ENCODE assay signal across 13 cellular contexts in genomic region chr19:23991170-23991569, GRCh38.
DNase-seq lines count a peak whose midpoint lies in the region; ATAC-seq, FAIRE-seq and TF ChIP-seq lines count a peak whose summit lies in the region.
"Had no signal": no experiment of that assay in that cellular context is flagged by ENCODE, and none has a peak within 500 bp of the region (broad histone marks: within the 10 kb centered on the region; RNA-seq: fewer than 3 reads in every experiment).

No MANE protein-coding gene starts in this region.

- no peak overlapping the region for H3K4me3 ChIP-seq in A549
- H3K4me3 ChIP-seq: GM12878 had no signal

- 30% methylated on average over 1 of the region's 1 CpG for WGBS in A549 (ENCODE audit: missing lambda C conversion rate)

- no peak for FAIRE-seq in A549 (lab: Jason Lieb, UNC)
- FAIRE-seq: GM12878 had no signal

- H3K9me3 ChIP-seq in A549: peaks cover 34% of the 10 kb centered on the region; the same call in 2 of the 3 replicates

- no peak for TF ChIP-seq CTCF in A549 (IDR thresholded peaks at IDR 0.05)
- TF ChIP-seq CTCF in endothelial cell (IDR thresholded peaks at IDR 0.05; ENCODE audit: unreplicated experiment): no peak

- TF ChIP-seq POLR2A in A549 (IDR thresholded peaks at IDR 0.05; ENCODE audit: low read length): no peak

- H3K36me3 Mint-ChIP-seq in endothelial cell (ENCODE audit: low read depth, unreplicated experiment): no peaks in the 10 kb centered on the region
- H3K36me3 Mint-ChIP-seq: memory B cell had no signal

- H3K4me2 ChIP-seq in A549: no peak overlapping the region

- no peak for TF ChIP-seq EP300 in A549 (IDR thresholded peaks at IDR 0.05)

- no peak for ATAC-seq in A549
- ATAC-seq in HG03378 (IDR thresholded peaks at IDR 0.05; ENCODE audit: unreplicated experiment): no peak
- ATAC-seq: activated T-cell treated with anti-CD3 and anti-CD28 coated beads, Interleukin-2, amount 50 U/mL, for 4 hours; GM12878 had no signal

- no peaks in the 10 kb centered on the region for H3K4me1 ChIP-seq in A549

- H3K4me3 Mint-ChIP-seq in endothelial cell (ENCODE audit: unreplicated experiment): no peak overlapping the region
- H3K4me3 Mint-ChIP-seq: activated T-cell treated with anti-CD3 and anti-CD28 coated beads, Interleukin-2, amount 50 U/mL, for 4 hours; memory B cell had no signal

- H3K27ac ChIP-seq in A549 (no peak overlapping the region), epithelial cell of prostate (no peak overlapping the region)
- H3K27ac ChIP-seq: C4-2B had no signal

- H3K9me3 Mint-ChIP-seq in endothelial cell (ENCODE audit: unreplicated experiment): peaks cover 8% of the 10 kb centered on the region

- CTCF ChIA-PET in A549 (lab: Yijun Ruan, JAX): no interaction called here

- H3K27ac Mint-ChIP-seq in endothelial cell (ENCODE audit: unreplicated experiment): no peak overlapping the region
- H3K27ac Mint-ChIP-seq: memory B cell had no signal

- H3K4me1 Mint-ChIP-seq in endothelial cell (ENCODE audit: unreplicated experiment): no peaks in the 10 kb centered on the region

- POLR2A ChIA-PET in A549 (lab: Yijun Ruan, JAX): no interaction called here

- DNase-seq in A549 (ENCODE audit: low read depth in 1 of 2, low spot score in 1 of 2) (peak in 1 of 2 experiments; percentile 12), HT-29 (ENCODE audit: low spot score) (peak; percentile 46), NCI-H748 treated with DMSO at 0.1 percent for 48 hours (lab: John Stamatoyannopoulos, UW) (peak; percentile 95), epithelial cell of prostate (ENCODE audit: low read depth, low spot score) (peak; percentile 92), endothelial cell (ENCODE audit: low spot score) (no peak), middle frontal gyrus (ENCODE audit: extremely low spot score, low spot score) (no peak), cortex of kidney (lab: John Stamatoyannopoulos, UW) (no peak)
- DNase-seq: activated T-cell treated with anti-CD3 and anti-CD28 coated beads, Interleukin-2, amount 50 U/mL, for 4 hours; cerebellar nuclear complex had no signal

- TF ChIP-seq RAD21 in A549 (conservative IDR thresholded peaks at IDR 0.05 in 1 of 2, IDR thresholded peaks at IDR 0.05 in 1 of 2): no peak

- no peaks in the 10 kb centered on the region for H3K27me3 Mint-ChIP-seq in endothelial cell (ENCODE audit: unreplicated experiment)
- H3K27me3 Mint-ChIP-seq: memory B cell had no signal

TF ChIP-seq in A549, 52 proteins besides CTCF, POLR2A, EP300 and RAD21:
- TF ChIP-seq MAFK (IDR thresholded peaks at IDR 0.05; ENCODE audit: partially characterized antibody) (peak; percentile 51), NR3C1 (IDR thresholded peaks at IDR 0.05) (no peak), SREBF2 (IDR thresholded peaks at IDR 0.05) (no peak), NFE2L2 (conservative IDR thresholded peaks at IDR 0.05; ENCODE audit: low read length) (peak; percentile 45; the same call in 1 of the 2 replicates), HOXB5 (CRISPR knock-in tag; IDR thresholded peaks at IDR 0.05) (no peak)

Comparison
In these comparisons a context has a peak if more than half of its experiments do, and no peak if none do; other contexts are left out.
1. DNase-seq: peak in HT-29 (single experiment), NCI-H748 treated with DMSO at 0.1 percent for 48 hours (single experiment) and epithelial cell of prostate (single experiment); none in endothelial cell (single experiment), middle frontal gyrus (single experiment) and cortex of kidney (single experiment).